7 cellular contexts compared by ENCODE assay signal in the genomic region with DNA sequence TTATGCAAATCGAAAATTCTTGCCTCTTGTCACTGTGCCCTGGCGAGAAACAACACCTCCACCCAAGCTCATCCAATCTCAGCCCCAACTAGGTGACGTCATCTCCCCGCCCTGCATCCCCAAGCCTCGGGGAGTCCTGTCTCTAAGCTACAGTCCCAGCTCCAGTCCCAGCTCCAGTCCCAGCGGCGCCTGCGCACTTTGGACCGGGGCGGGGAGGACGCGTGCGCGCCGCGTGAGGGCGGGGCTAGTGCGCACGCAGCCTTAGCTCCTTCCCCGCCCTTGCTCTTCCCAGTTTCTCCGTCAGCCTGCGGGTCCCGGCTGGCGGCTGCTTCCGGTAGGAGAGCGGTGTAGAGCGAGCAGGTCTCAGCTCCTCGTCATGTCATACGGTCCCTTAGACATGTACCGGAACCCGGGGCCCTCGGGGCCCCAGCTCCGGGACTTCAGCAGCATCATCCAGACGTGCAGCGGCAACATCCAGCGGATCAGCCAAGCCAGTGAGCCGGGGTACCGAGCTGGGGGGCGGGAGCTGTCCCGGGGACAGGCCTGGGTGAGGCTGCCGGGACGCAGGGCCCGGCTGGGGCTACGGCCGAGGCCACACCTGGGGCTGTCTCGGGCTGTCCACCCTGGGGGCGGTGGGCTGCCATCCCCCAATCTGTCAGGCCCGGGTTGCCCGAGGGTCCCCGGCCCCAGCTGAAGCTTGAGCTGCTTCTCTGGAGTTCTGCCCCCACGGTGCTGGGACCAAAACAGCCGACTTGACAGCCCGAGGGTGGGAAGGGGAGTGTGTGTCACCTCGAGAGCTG. TPM values are rescaled to one million over a fixed set of nuclear protein-coding genes. Genes with fewer than 3 reads are reported as not detected.
DNase-seq lines count a peak whose midpoint lies in the region; ATAC-seq lines count a peak whose summit lies in the region.

A gene (plus strand): TSS at position 288 of the 800 bp plus-strand sequence. CDS start 89 bp downstream, at position 377.

- ATAC-seq in GM18508 (IDR thresholded peaks at IDR 0.05; ENCODE audit: insufficient read depth, unreplicated experiment) (peak; percentile 72), HG03025 (IDR thresholded peaks at IDR 0.05; ENCODE audit: low FRiP score, unreplicated experiment) (peak; percentile 78)

- DNase-seq in NCI-H2081 (lab: John Stamatoyannopoulos, UW) (peak; percentile 94 to 95), T1000 (lab: John Stamatoyannopoulos, UW) (peak; percentile 98), astrocyte of the hippocampus (ENCODE audit: low read depth, low spot score) (peak; percentile 100), hepatic stellate cell (ENCODE audit: low spot score) (peak; percentile 96), renal cortical epithelial cell (ENCODE audit: low read depth) (peak; percentile 98)

RNA-seq across cellular contexts. Expression of the gene that starts here (rescaled TPM):
- total RNA-seq in renal cortical epithelial cell, result 66.0 and 75.5 TPM in 2 replicates

Comparison
In these comparisons a context has a peak if more than half of its experiments do, and no peak if none do; other contexts are left out.
1. Peak in every context shown above with its lines: DNase-seq and ATAC-seq.